In the genomic region with DNA sequence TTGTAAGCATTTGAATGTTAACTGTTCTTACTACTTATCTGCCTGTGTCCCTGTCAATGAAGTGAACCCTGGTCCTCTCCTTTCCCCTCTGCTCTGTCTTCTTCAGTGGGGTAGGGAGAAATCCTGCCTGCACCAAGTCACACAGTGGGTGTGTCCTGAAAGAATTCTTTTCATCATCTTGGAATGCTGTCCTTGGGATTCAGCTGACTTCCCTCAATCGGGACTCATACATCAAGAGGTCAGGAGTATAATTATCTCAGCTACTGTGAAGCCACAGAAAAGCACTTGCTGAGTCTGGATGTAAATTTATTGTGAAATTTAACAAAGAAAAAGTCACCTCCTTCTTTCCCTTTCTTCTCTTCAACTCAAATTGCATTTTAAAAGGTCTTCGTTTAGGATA, we compare ENCODE assay signal across 15 cellular contexts.
DNase-seq lines count a peak whose midpoint lies in the region; ATAC-seq lines count a peak whose summit lies in the region.
"Had no signal": no experiment of that assay in that cellular context is flagged by ENCODE, and none has a peak within 500 bp of the region (broad histone marks: within the 10 kb centered on the region; RNA-seq: fewer than 3 reads in every experiment).

No MANE protein-coding gene starts in this region.

- ATAC-seq in GM18520 (IDR thresholded peaks at IDR 0.05; ENCODE audit: unreplicated experiment), result no peak
- ATAC-seq in HG02970 (IDR thresholded peaks at IDR 0.05; ENCODE audit: low FRiP score, unreplicated experiment), result no peak

- H3K9me3 ChIP-seq in NT2/D1 (ENCODE audit: insufficient read depth, low read length), result no peaks in the 10 kb centered on the region
- H3K9me3 ChIP-seq in neuronal stem cell (replicated peaks in 1 of 2; ENCODE audit: control insufficient read depth in 2 of 2, insufficient read depth in 1 of 2, low read depth in 1 of 2, low read length in 2 of 2), result no peaks in the 10 kb centered on the region
- H3K9me3 ChIP-seq: ascending aorta, tibial nerve had no signal

- H4K91ac ChIP-seq in neuronal stem cell (ENCODE audit: low read depth, low read length, poor library complexity), result no peak overlapping the region

- no peak overlapping the region for H2BK5ac ChIP-seq in neuronal stem cell (ENCODE audit: low read length)

- no peak overlapping the region for H2BK120ac ChIP-seq in neuronal stem cell (ENCODE audit: low read depth, low read length)

- no peak overlapping the region for H3K4me3 ChIP-seq in NT2/D1 (ENCODE audit: insufficient read length, low read depth)
- H3K4me3 ChIP-seq in neuronal stem cell (ENCODE audit: low read length in 2 of 2), result no peak overlapping the region
- H3K4me3 ChIP-seq: ascending aorta, tibial nerve had no signal

- H3K9ac ChIP-seq in NT2/D1 (ENCODE audit: insufficient read length, low read depth), result no peak overlapping the region
- H3K9ac ChIP-seq in neuronal stem cell (ENCODE audit: low read depth, low read length, poor library complexity), result no peak overlapping the region

- H3K4ac ChIP-seq in neuronal stem cell (ENCODE audit: low read length), result no peak overlapping the region

- no peak overlapping the region for H2AK5ac ChIP-seq in neuronal stem cell (ENCODE audit: low read depth, low read length)

- no peak overlapping the region for H2BK12ac ChIP-seq in neuronal stem cell (ENCODE audit: low read length)

- H3K18ac ChIP-seq in neuronal stem cell (ENCODE audit: low read length), result no peak overlapping the region

- no peak overlapping the region for H3K4me2 ChIP-seq in neuronal stem cell (ENCODE audit: insufficient read depth, low read length, poor library complexity, severe bottlenecking)

- DNase-seq in ELF-1 (ENCODE audit: low read depth, low spot score) (peak; percentile 74), NT2/D1 (ENCODE audit: low read depth, low spot score) (peak; percentile 35), foreskin melanocyte (peak; percentile 52), neuronal stem cell (ENCODE audit: low spot score) (peak; percentile 39), G401 (ENCODE audit: low spot score) (no peak)
- DNase-seq in activated CD4-positive, alpha-beta T cell treated with anti-CD3 and anti-CD28 coated beads, Interleukin-2, amount 50 U/mL, for 1 hour, result no peak
- DNase-seq: naive B cell; NCI-H187; RPMI8226; stimulated activated CD8-positive, alpha-beta memory T cell treated with anti-CD3 and anti-CD28 coated beads, Interleukin-4, amount 100 ng/mL, for 48 hours had no signal

- no peak overlapping the region for H2AFZ ChIP-seq in neuronal stem cell (ENCODE audit: low read length)

- H4K8ac ChIP-seq in neuronal stem cell (ENCODE audit: low read depth, low read length), result no peak overlapping the region

- H3K79me1 ChIP-seq in neuronal stem cell (ENCODE audit: low read depth, low read length), result no peaks in the 10 kb centered on the region

- H3K4me1 ChIP-seq in NT2/D1 (ENCODE audit: insufficient read depth, insufficient read length) (no peaks in the 10 kb centered on the region), neuronal stem cell (ENCODE audit: control insufficient read depth in 2 of 2, insufficient read depth in 1 of 2, low read depth in 1 of 2, low read length in 2 of 2) (peaks cover 3 to 7% of the 10 kb centered on the region in 2 donors)
- H3K4me1 ChIP-seq: ascending aorta, tibial nerve had no signal

- no peak overlapping the region for H3K23ac ChIP-seq in neuronal stem cell (ENCODE audit: low read depth, low read length, poor library complexity)

- no peak overlapping the region for H2BK15ac ChIP-seq in neuronal stem cell (ENCODE audit: low read length)

- H3K27me3 ChIP-seq in NT2/D1 (ENCODE audit: insufficient read depth, insufficient read length) (no peaks in the 10 kb centered on the region), neuronal stem cell (ENCODE audit: control insufficient read depth in 3 of 3, insufficient read depth in 3 of 3, low read depth in 1 of 3, low read length in 3 of 3) (no peaks in the 10 kb centered on the region)
- H3K27me3 ChIP-seq: ascending aorta, tibial nerve had no signal

- WGBS in neuronal stem cell (ENCODE audit: extremely low coverage in 2 of 2, insufficient read length in 2 of 2, insufficient replicate concordance in 1 of 2), 2 donors, result no CpG with 5 or more reads among the region's 2 CpGs

- H3K36me3 ChIP-seq in NT2/D1 (ENCODE audit: insufficient read depth, insufficient read length, low read length) (no peaks in the 10 kb centered on the region), neuronal stem cell (replicated peaks in 1 of 2; ENCODE audit: control insufficient read depth in 2 of 2, insufficient read depth in 2 of 2, low read length in 2 of 2) (no peaks in the 10 kb centered on the region)
- H3K36me3 ChIP-seq: ascending aorta, tibial nerve had no signal

- in situ Hi-C loops in G401 (cut with HindIII; ENCODE audit: low sequenced_read_pairs), result no loop called here

- no peak overlapping the region for H3K14ac ChIP-seq in neuronal stem cell (ENCODE audit: low read length)

- H3K27ac ChIP-seq in neuronal stem cell (replicated peaks; ENCODE audit: low read length), result peak overlapping the region; percentile 13
- H3K27ac ChIP-seq: ascending aorta, C4-2B, tibial nerve had no signal

Comparison
In these comparisons a context has a peak if more than half of its experiments do, and no peak if none do; other contexts are left out.
1. DNase-seq: peak in ELF-1 (single experiment), NT2/D1 (single experiment), foreskin melanocyte (single experiment) and neuronal stem cell (single experiment); none in activated CD4-positive, alpha-beta T cell treated with anti-CD3 and anti-CD28 coated beads, Interleukin-2, amount 50 U/mL, for 1 hour (single experiment) and G401 (single experiment).